Comparison of ENCODE assay signal across 15 cellular contexts in genomic region chr17:79325707-79326106, GRCh38.
DNase-seq lines count a peak whose midpoint lies in the region; ATAC-seq lines count a peak whose summit lies in the region.
"Had no signal": no experiment of that assay in that cellular context is flagged by ENCODE, and none has a peak within 500 bp of the region (broad histone marks: within the 10 kb centered on the region; RNA-seq: fewer than 3 reads in every experiment).

No MANE protein-coding gene starts in this region.

- ATAC-seq in HG03045 (IDR thresholded peaks at IDR 0.05; ENCODE audit: unreplicated experiment), result no peak
- ATAC-seq: left cardiac atrium had no signal

- DNase-seq in AG08396 (ENCODE audit: low spot score) (peak; percentile 46), HK-2 (ENCODE audit: unreplicated experiment) (peak; percentile 25), astrocyte of the hippocampus (ENCODE audit: low read depth, low spot score) (peak; percentile 52), left kidney (ENCODE audit: low read depth, low spot score) (peak; percentile 96), NCI-H748 treated with DMSO at 0.1 percent for 48 hours (lab: John Stamatoyannopoulos, UW) (no peak), NOMO-1 treated with dmso at 0.1 percent for 144 hours (lab: John Stamatoyannopoulos, UW; ENCODE audit: unreplicated experiment) (no peak), UCSD-AML1 (lab: John Stamatoyannopoulos, UW; ENCODE audit: unreplicated experiment) (no peak)
- DNase-seq: anterior cingulate cortex; effector CD4-positive, alpha-beta T cell; GDM1; left cardiac atrium; NCI-H2029; NK-92 treated with Interleukin-12 subunit alpha and Interleukin-12 subunit beta, amount 100 ng/mL, for 24 hours; sigmoid colon had no signal

Comparison
In these comparisons a context has a peak if more than half of its experiments do, and no peak if none do; other contexts are left out.
1. DNase-seq: peak in AG08396 (single experiment), HK-2 (single experiment), astrocyte of the hippocampus (single experiment) and left kidney (single experiment); none in NCI-H748 treated with DMSO at 0.1 percent for 48 hours (single experiment), NOMO-1 treated with dmso at 0.1 percent for 144 hours (single experiment) and UCSD-AML1 (single experiment).